In genomic region chr1:150364231-150365003, GRCh38 we compare ENCODE assay signal across 8 cellular contexts. TPM values are rescaled to one million over a fixed set of nuclear protein-coding genes. Genes with fewer than 3 reads are reported as not detected.
A peak's percentile ranks its signal among the peaks of the same experiment; 100 is the strongest.
DNase-seq lines count a peak whose midpoint lies in the region; ATAC-seq, FAIRE-seq and TF ChIP-seq lines count a peak whose summit lies in the region.

No MANE protein-coding gene starts in this region.

- FAIRE-seq in GM12892 (lab: Jason Lieb, UNC): no peak

- H3K4me3 ChIP-seq in choroid plexus epithelial cell (ENCODE audit: low read depth, low read length): peak overlapping the region; percentile 81

- peak; percentile 21 for ATAC-seq in HG03342 (IDR thresholded peaks at IDR 0.05; ENCODE audit: unreplicated experiment)
- no peak for ATAC-seq in HG03565 (IDR thresholded peaks at IDR 0.05; ENCODE audit: unreplicated experiment)

- DNase-seq in GM12892 (ENCODE audit: insufficient read length) (peak; percentile 19), NCI-H510A (lab: John Stamatoyannopoulos, UW) (peak; percentile 78), choroid plexus epithelial cell (ENCODE audit: low read depth) (peak; percentile 77), left kidney (ENCODE audit: low read depth, low spot score) (peak; percentile 94)
- DNase-seq in activated CD4-positive, alpha-beta T cell treated with anti-CD3 and anti-CD28 coated beads for 4 hours: peak; percentile 71 to 74
- DNase-seq in stimulated activated CD4-positive, alpha-beta T cell treated with anti-CD3 and anti-CD28 coated beads, Interleukin-1b, Interleukin-23, amount 100 ng/mL, for 4 hours (ENCODE audit: low read depth in 2 of 2): peak; percentile 61 to 70

- TF ChIP-seq POLR2A in GM12892 (IDR thresholded peaks at IDR 0.05; ENCODE audit: low read depth, low read length): peak; percentile 79; the same call in 1 of the 2 replicates

- TF ChIP-seq CTCF in choroid plexus epithelial cell (conservative IDR thresholded peaks at IDR 0.05; ENCODE audit: low read depth, low read length): no peak

RNA-seq across cellular contexts. Expression of gene RPRD2, which starts 0.5 kb away (rescaled TPM):
- 9.0 TPM for polyA plus RNA-seq in GM12892 (2012; ENCODE audit: missing spikeins)

RNA-seq across cellular contexts. Expression of gene PRPF3, which starts 43.1 kb away (rescaled TPM):
- 47.4 TPM for polyA plus RNA-seq in GM12892 (2012; ENCODE audit: missing spikeins)

Comparison
In these comparisons a context has a peak if more than half of its experiments do, and no peak if none do; other contexts are left out.
1. DNase-seq: peak in every context shown above with its lines; median percentile 94 in left kidney; 78 in NCI-H510A; 77 in choroid plexus epithelial cell; 72 in activated CD4-positive, alpha-beta T cell treated with anti-CD3 and anti-CD28 coated beads for 4 hours; 66 in stimulated activated CD4-positive, alpha-beta T cell treated with anti-CD3 and anti-CD28 coated beads, Interleukin-1b, Interleukin-23, amount 100 ng/mL, for 4 hours; 19 in GM12892.